In the genomic region with DNA sequence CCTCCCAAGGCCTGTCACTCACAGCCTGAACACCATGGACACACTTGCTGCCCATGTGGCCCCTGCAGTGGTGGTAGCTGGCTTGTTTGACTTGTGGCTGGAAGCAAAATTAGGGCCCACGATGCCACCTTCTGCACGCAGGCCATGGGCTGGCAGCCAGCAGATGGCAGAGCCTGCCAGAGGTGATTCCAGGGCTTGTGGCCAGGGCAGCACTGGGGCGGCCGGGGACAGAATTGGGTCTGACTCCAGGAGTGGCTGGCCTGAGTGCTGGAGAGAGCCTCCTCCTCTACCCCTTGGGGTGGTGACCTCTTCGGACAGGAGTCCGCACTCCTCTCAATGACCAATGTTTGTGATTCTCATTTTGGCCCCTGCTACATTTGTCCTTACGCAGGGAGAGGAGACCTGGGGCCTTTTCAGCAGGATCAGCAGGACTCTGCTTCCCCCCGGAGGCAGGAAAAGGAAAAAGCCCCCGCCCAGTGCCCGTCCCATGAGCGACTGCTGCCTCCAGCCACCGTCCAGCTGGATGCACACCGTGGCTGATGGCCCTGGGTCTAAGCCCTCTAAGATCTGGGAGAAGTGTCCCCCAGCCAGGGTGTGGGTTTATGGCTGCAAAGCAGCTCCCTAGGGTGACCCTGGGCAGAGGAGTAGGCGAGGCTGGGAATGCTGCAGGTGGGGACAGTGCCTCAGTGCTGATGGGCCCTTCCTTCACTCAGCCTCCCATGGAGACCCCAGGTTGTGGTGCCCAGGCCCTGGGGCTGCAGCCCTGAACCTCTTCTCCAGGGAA, we compare ENCODE assay signal across 1 cellular context.
TF ChIP-seq lines count a peak whose summit lies in the region.

No MANE protein-coding gene starts in this region.

TF ChIP-seq in HepG2, 621 proteins besides CTCF, POLR2A, EP300 and RAD21 (continues in another document):
- 0 out of 2 replicates have a peak, but pooled peaks have one; percentile 6 for TF ChIP-seq SP5 (CRISPR knock-in tag; IDR thresholded peaks at IDR 0.05; ENCODE audit: borderline replicate concordance, low read depth)
- no peak for TF ChIP-seq ZNF24 (IDR thresholded peaks at IDR 0.05)
- TF ChIP-seq GABPA (IDR thresholded peaks at IDR 0.05; ENCODE audit: low read depth, low read length): no peak
- no peak for TF ChIP-seq GABPA (CRISPR knock-in tag; IDR thresholded peaks at IDR 0.05; ENCODE audit: low read depth)
- no peak for TF ChIP-seq AGO2 (optimal IDR thresholded peaks at IDR 0.05; ENCODE audit: low read depth, low read length)
- TF ChIP-seq ZFX (CRISPR knock-in tag; IDR thresholded peaks at IDR 0.05; ENCODE audit: low read depth): peak; percentile 69
- peak; percentile 71; the same call in 1 of the 2 replicates for TF ChIP-seq ZFP91 (CRISPR knock-in tag; IDR thresholded peaks at IDR 0.05; ENCODE audit: borderline replicate concordance)
- TF ChIP-seq, protein P1, sequence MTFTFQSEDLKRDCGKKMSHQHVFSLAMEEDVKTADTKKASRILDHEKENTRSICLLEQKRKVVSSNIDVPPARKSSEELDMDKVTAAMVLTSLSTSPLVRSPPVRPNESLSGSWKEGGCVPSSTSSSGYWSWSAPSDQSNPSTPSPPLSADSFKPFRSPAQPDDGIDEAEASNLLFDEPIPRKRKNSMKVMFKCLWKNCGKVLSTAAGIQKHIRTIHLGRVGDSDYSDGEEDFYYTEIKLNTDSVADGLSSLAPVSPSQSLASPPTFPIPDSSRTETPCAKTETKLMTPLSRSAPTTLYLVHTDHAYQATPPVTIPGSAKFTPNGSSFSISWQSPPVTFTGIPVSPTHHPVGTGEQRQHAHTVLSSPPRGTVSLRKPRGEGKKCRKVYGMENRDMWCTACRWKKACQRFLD (CRISPR knock-in tag; IDR thresholded peaks at IDR 0.05; ENCODE audit: borderline replicate concordance): no peak
- TF ChIP-seq TGIF2 (CRISPR knock-in tag; IDR thresholded peaks at IDR 0.05): no peak
- TF ChIP-seq, protein P2, sequence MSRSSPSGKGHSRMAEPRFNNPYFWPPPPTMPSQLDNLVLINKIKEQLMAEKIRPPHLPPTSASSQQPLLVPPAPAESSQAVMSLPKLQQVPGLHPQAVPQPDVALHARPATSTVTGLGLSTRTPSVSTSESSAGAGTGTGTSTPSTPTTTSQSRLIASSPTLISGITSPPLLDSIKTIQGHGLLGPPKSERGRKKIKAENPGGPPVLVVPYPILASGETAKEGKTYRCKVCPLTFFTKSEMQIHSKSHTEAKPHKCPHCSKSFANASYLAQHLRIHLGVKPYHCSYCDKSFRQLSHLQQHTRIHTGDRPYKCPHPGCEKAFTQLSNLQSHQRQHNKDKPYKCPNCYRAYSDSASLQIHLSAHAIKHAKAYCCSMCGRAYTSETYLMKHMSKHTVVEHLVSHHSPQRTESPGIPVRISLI (CRISPR knock-in tag; IDR thresholded peaks at IDR 0.05; ENCODE audit: borderline replicate concordance): 0 out of 2 replicates have a peak, but pooled peaks have one; percentile 47
- TF ChIP-seq NR2F1 (CRISPR knock-in tag; IDR thresholded peaks at IDR 0.05): no peak
- peak; percentile 32; the same call in 1 of the 2 replicates for TF ChIP-seq RARA (CRISPR knock-in tag; IDR thresholded peaks at IDR 0.05)
- no peak for TF ChIP-seq REXO4 (CRISPR knock-in tag; IDR thresholded peaks at IDR 0.05; ENCODE audit: borderline replicate concordance)
- TF ChIP-seq ZFP36L2 (CRISPR knock-in tag; IDR thresholded peaks at IDR 0.05): no peak
- TF ChIP-seq TBX3 (IDR thresholded peaks at IDR 0.05; ENCODE audit: borderline replicate concordance): no peak
- TF ChIP-seq, protein P3, sequence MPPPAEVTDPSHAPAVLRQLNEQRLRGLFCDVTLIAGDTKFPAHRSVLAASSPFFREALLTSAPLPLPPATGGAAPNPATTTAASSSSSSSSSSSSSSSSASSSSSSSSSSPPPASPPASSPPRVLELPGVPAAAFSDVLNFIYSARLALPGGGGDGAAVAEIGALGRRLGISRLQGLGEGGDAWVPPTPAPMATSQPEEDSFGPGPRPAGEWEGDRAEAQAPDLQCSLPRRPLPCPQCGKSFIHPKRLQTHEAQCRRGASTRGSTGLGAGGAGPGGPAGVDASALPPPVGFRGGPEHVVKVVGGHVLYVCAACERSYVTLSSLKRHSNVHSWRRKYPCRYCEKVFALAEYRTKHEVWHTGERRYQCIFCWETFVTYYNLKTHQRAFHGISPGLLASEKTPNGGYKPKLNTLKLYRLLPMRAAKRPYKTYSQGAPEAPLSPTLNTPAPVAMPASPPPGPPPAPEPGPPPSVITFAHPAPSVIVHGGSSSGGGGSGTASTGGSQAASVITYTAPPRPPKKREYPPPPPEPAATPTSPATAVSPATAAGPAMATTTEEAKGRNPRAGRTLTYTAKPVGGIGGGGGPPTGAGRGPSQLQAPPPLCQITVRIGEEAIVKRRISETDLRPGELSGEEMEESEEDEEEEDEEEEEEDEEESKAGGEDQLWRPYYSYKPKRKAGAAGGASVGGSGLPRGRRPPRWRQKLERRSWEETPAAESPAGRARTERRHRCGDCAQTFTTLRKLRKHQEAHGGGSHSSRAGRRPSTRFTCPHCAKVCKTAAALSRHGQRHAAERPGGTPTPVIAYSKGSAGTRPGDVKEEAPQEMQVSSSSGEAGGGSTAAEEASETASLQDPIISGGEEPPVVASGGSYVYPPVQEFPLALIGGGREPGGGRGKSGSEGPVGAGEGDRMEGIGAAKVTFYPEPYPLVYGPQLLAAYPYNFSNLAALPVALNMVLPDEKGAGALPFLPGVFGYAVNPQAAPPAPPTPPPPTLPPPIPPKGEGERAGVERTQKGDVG (CRISPR knock-in tag; IDR thresholded peaks at IDR 0.05; ENCODE audit: borderline replicate concordance): 0 out of 2 replicates have a peak, but pooled peaks have one; percentile 87
- no peak for TF ChIP-seq BRCA1 (CRISPR knock-in tag; IDR thresholded peaks at IDR 0.05)
- no peak for TF ChIP-seq MATR3 (CRISPR knock-in tag; IDR thresholded peaks at IDR 0.05)
- peak; percentile 91; the same call in 1 of the 2 replicates for TF ChIP-seq ZNF598 (CRISPR knock-in tag; IDR thresholded peaks at IDR 0.05; ENCODE audit: borderline replicate concordance)
- TF ChIP-seq FUBP1 (CRISPR knock-in tag; IDR thresholded peaks at IDR 0.05; ENCODE audit: borderline replicate concordance): no peak
- TF ChIP-seq ZNF549 (CRISPR knock-in tag; IDR thresholded peaks at IDR 0.05): no peak
- TF ChIP-seq PRDM4 (CRISPR knock-in tag; IDR thresholded peaks at IDR 0.05; ENCODE audit: borderline replicate concordance): no peak
- TF ChIP-seq NR3C1 (CRISPR knock-in tag; IDR thresholded peaks at IDR 0.05): no peak
- no peak for TF ChIP-seq ONECUT2 (CRISPR knock-in tag; IDR thresholded peaks at IDR 0.05)
- TF ChIP-seq EEA1 (CRISPR knock-in tag; IDR thresholded peaks at IDR 0.05; ENCODE audit: borderline replicate concordance): no peak
- TF ChIP-seq, protein P4, sequence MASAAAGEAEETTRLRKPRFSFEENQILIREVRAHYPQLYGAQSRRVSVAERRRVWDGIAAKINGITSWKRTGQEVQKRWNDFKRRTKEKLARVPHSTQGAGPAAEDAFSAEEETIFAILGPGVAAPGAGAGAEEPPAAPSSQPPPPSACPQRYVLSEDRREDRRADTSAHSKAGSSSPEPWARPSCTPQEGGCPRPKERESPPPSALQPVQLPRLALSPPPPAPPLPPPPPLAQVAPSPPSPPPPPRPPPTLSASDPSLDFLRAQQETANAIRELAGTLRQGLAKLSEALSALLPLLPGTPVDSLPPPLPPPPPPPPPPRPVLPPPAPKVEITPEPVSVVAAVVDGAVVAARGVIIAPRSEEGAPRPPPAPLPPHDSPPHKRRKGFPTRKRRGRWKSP (CRISPR knock-in tag; IDR thresholded peaks at IDR 0.05): peak; percentile 73; the same call in 1 of the 2 replicates
- TF ChIP-seq SOX6 (IDR thresholded peaks at IDR 0.05): no peak
- TF ChIP-seq SOX6 (CRISPR knock-in tag; IDR thresholded peaks at IDR 0.05): peak; percentile 69
- no peak for TF ChIP-seq LCORL (IDR thresholded peaks at IDR 0.05)
- peak; percentile 90 for TF ChIP-seq LCORL (CRISPR knock-in tag; IDR thresholded peaks at IDR 0.05)
- TF ChIP-seq ZNF720 (CRISPR knock-in tag; IDR thresholded peaks at IDR 0.05): no peak
- no peak for TF ChIP-seq ZNF20 (CRISPR knock-in tag; IDR thresholded peaks at IDR 0.05)
- TF ChIP-seq ZNF567 (CRISPR knock-in tag; IDR thresholded peaks at IDR 0.05; ENCODE audit: borderline replicate concordance): no peak; the same call in 1 of the 2 replicates
- TF ChIP-seq, protein P5, sequence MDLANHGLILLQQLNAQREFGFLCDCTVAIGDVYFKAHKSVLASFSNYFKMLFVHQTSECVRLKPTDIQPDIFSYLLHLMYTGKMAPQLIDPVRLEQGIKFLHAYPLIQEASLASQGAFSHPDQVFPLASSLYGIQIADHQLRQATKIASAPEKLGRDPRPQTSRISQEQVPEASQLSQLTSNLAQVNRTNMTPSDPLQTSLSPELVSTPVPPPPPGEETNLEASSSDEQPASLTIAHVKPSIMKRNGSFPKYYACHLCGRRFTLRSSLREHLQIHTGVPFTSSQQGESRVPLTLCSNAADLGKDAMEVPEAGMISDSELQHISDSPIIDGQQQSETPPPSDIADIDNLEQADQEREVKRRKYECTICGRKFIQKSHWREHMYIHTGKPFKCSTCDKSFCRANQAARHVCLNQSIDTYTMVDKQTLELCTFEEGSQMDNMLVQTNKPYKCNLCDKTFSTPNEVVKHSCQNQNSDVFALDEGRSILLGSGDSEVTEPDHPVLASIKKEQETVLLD (CRISPR knock-in tag; IDR thresholded peaks at IDR 0.05; ENCODE audit: low read depth): no peak
- no peak for TF ChIP-seq HHEX (CRISPR knock-in tag; IDR thresholded peaks at IDR 0.05)
- TF ChIP-seq ZBTB42 (CRISPR knock-in tag; IDR thresholded peaks at IDR 0.05): no peak
- TF ChIP-seq NFATC3 (CRISPR knock-in tag; IDR thresholded peaks at IDR 0.05): 0 out of 2 replicates have a peak, but pooled peaks have one; percentile 56
- TF ChIP-seq SNAPC2 (CRISPR knock-in tag; IDR thresholded peaks at IDR 0.05): no peak
- 0 out of 2 replicates have a peak, but pooled peaks have one; percentile 37 for TF ChIP-seq ZXDC (CRISPR knock-in tag; IDR thresholded peaks at IDR 0.05)
